ENCODE assay signal across 10 cellular contexts in genomic region chr9:127446720-127447415, GRCh38. TPM values are rescaled to one million over a fixed set of nuclear protein-coding genes. Genes with fewer than 3 reads are reported as not detected.
A peak's percentile ranks its signal among the peaks of the same experiment; 100 is the strongest.
DNase-seq lines count a peak whose midpoint lies in the region; ATAC-seq and TF ChIP-seq lines count a peak whose summit lies in the region.
"Had no signal": no experiment of that assay in that cellular context is flagged by ENCODE, and none has a peak within 500 bp of the region (broad histone marks: within the 10 kb centered on the region; RNA-seq: fewer than 3 reads in every experiment).

No MANE protein-coding gene starts in this region.

- H3K4me1 ChIP-seq in Caco-2, result peaks cover 9% of the 10 kb centered on the region; the same call in 1 of the 2 replicates
- H3K4me1 ChIP-seq in H9 (ENCODE audit: insufficient read depth, low read length), result no peaks in the 10 kb centered on the region

- H3K9me3 ChIP-seq in Caco-2 (peaks cover 7% of the 10 kb centered on the region; the same call in 1 of the 2 replicates), H9 (ENCODE audit: control insufficient read depth, low read depth, low read length) (no peaks in the 10 kb centered on the region)

- no peak overlapping the region for H3K4me3 ChIP-seq in Caco-2 (ENCODE audit: low read depth, low read length)

- TF ChIP-seq CTCF in Caco-2 (IDR thresholded peaks at IDR 0.05; ENCODE audit: insufficient read depth in 1 of 2, low read depth in 1 of 2, low read length in 1 of 2, severe bottlenecking in 1 of 2, unreplicated experiment in 1 of 2), result no peak
- TF ChIP-seq CTCF in H9 (conservative IDR thresholded peaks at IDR 0.05), result no peak
- no peak for TF ChIP-seq CTCF in WTC11 (IDR thresholded peaks at IDR 0.05)

- no peak for DNase-seq in Caco-2
- no peak for DNase-seq in H9
- DNase-seq in WTC11 (ENCODE audit: low spot score), result no peak
- DNase-seq in naive B cell, result no peak
- DNase-seq in amniotic stem cell (lab: John Stamatoyannopoulos, UW), result no peak
- DNase-seq in medulla oblongata (ENCODE audit: extremely low spot score), result no peak
- DNase-seq: foreskin melanocyte, NCI-H2107, retina had no signal

- H2AFZ ChIP-seq in H9 (ENCODE audit: low read length), result no peak overlapping the region

- no peak overlapping the region for H3K4ac ChIP-seq in H9 (ENCODE audit: low read depth, low read length)

- no peak overlapping the region for H2BK120ac ChIP-seq in H9 (ENCODE audit: low read depth, low read length, poor library complexity, severe bottlenecking)

- H2BK20ac ChIP-seq in H9 (ENCODE audit: low read depth, low read length, poor library complexity, severe bottlenecking), result no peak overlapping the region

- peak overlapping the region; percentile 4 for H3K27ac ChIP-seq in H9 (ENCODE audit: insufficient read length, low read depth, low read length)

- no peak overlapping the region for H2BK12ac ChIP-seq in H9 (ENCODE audit: insufficient read length, low read depth, low read length)

- no peaks in the 10 kb centered on the region for H3K79me1 ChIP-seq in H9 (ENCODE audit: insufficient read depth, low read depth, low read length, poor library complexity, severe bottlenecking)

- peaks cover 10% of the 10 kb centered on the region for H3K36me3 ChIP-seq in Caco-2 (ENCODE audit: control insufficient read depth, insufficient read depth, low read length)

- peaks cover 3% of the 10 kb centered on the region for H3K27me3 Mint-ChIP-seq in Caco-2 (ENCODE audit: insufficient read depth, unreplicated experiment)
- H3K27me3 Mint-ChIP-seq in H9 (ENCODE audit: low read depth), result peaks cover 2% of the 10 kb centered on the region
- H3K27me3 Mint-ChIP-seq in WTC11 (ENCODE audit: low read depth), result no peaks in the 10 kb centered on the region
- H3K27me3 Mint-ChIP-seq in naive B cell, result no peaks in the 10 kb centered on the region

- H3K9ac ChIP-seq in H9 (ENCODE audit: extremely low read depth, insufficient read length, low read length), result no peak overlapping the region

- H4K8ac ChIP-seq in H9 (replicated peaks; ENCODE audit: insufficient read length, low read depth, low read length), result no peak overlapping the region

- H2BK15ac ChIP-seq in H9 (ENCODE audit: low read depth, low read length), result no peak overlapping the region

- H3K56ac ChIP-seq in H9 (ENCODE audit: insufficient read length, low read depth, low read length), result no peak overlapping the region

- H3K9me3 Mint-ChIP-seq in Caco-2 (ENCODE audit: unreplicated experiment), result no peaks in the 10 kb centered on the region
- peaks cover 0 to 4% of the 10 kb centered on the region in 2 experiments; a peak in 4 of 5 replicates for H3K9me3 Mint-ChIP-seq in H9
- no peaks in the 10 kb centered on the region for H3K9me3 Mint-ChIP-seq in WTC11
- H3K9me3 Mint-ChIP-seq in naive B cell, result no peaks in the 10 kb centered on the region

- H3K4me3 Mint-ChIP-seq in Caco-2 (ENCODE audit: unreplicated experiment) (peak overlapping the region; percentile 95), H9 (no peak overlapping the region; a peak in 1 of 5 replicates), WTC11 (no peak overlapping the region), naive B cell (peak overlapping the region in 2 of 8 donors; percentile 6 to 74)

- no peak overlapping the region for H4K91ac ChIP-seq in H9 (ENCODE audit: insufficient read length, low read depth, low read length)

- H3K27ac Mint-ChIP-seq in Caco-2 (ENCODE audit: unreplicated experiment), result peak overlapping the region; percentile 98
- H3K27ac Mint-ChIP-seq in H9, result peak overlapping the region in 2 of 3 experiments; percentile 87 to 99; a peak in 3 of 7 replicates
- H3K27ac Mint-ChIP-seq in WTC11, result peak overlapping the region; percentile 99
- peak overlapping the region in 5 of 6 donors; percentile 38 to 73 (median 59) for H3K27ac Mint-ChIP-seq in naive B cell

- no peak overlapping the region for H3K4me2 ChIP-seq in H9 (ENCODE audit: insufficient read depth, insufficient read length, low read length)

- H2BK5ac ChIP-seq in H9 (ENCODE audit: insufficient read length, low read length), result no peak overlapping the region

- H3K23ac ChIP-seq in H9 (ENCODE audit: insufficient read length, low read depth, low read length), result no peak overlapping the region

- H3K14ac ChIP-seq in H9 (ENCODE audit: insufficient read depth, low read length), result no peak overlapping the region

- peaks cover 12% of the 10 kb centered on the region for H3K4me1 Mint-ChIP-seq in Caco-2 (ENCODE audit: low read depth, unreplicated experiment)
- H3K4me1 Mint-ChIP-seq in H9, result peaks cover 21 to 24% of the 10 kb centered on the region in 2 experiments
- H3K4me1 Mint-ChIP-seq in WTC11, result peaks cover 27% of the 10 kb centered on the region
- peaks cover 16 to 44% (median 31%) of the 10 kb centered on the region in 3 donors for H3K4me1 Mint-ChIP-seq in naive B cell

- peaks cover 20% of the 10 kb centered on the region; the same call in 1 of the 2 replicates for H3K79me2 ChIP-seq in H9 (ENCODE audit: insufficient read depth, low read length)

- H2AK5ac ChIP-seq in H9 (ENCODE audit: insufficient read length, low read length), result no peak overlapping the region

- H4K20me1 ChIP-seq in H9 (ENCODE audit: control insufficient read depth, insufficient read depth, insufficient read length), result no peaks in the 10 kb centered on the region

- peaks cover 12% of the 10 kb centered on the region for H3K23me2 ChIP-seq in H9 (ENCODE audit: insufficient read length, low read depth, low read length, poor library complexity, severe bottlenecking)

- WGBS in H9 (ENCODE audit: extremely low coverage, insufficient read length, low lambda C conversion rate), result no CpG with 5 or more reads among the region's 7 CpGs

- CTCF ChIA-PET in Caco-2 (lab: Charles Lee), result interaction anchor here (1.4 kb wide), 1 partner anchor 22 kb away, joined by 3 read pairs; the partner anchor contains the start of gene ZNF79
- CTCF ChIA-PET in WTC11 (lab: Charles Lee), result interaction anchor here (0.5 to 1.7 kb wide), 4 partner anchors 9 to 671 kb away, joined by 3 to 4 read pairs (median 4); partner anchors contain the start of gene SLC2A8

- H3K27me3 ChIP-seq in Caco-2 (replicated peaks; ENCODE audit: control insufficient read depth, insufficient read depth, low read length) (no peaks in the 10 kb centered on the region), H9 (ENCODE audit: insufficient read depth, low read length) (no peaks in the 10 kb centered on the region)

- no peak overlapping the region for H4K5ac ChIP-seq in H9 (ENCODE audit: insufficient read length, low read depth, low read length)

- H3K18ac ChIP-seq in H9 (ENCODE audit: insufficient read length, low read depth, low read length), result no peak overlapping the region

- no peak overlapping the region for H3T11ph ChIP-seq in H9 (ENCODE audit: low read length)

- intact Hi-C loops in Caco-2 (cut with micrococcal nuclease; ENCODE audit: unreplicated experiment), result no loop called here

- no peak for ATAC-seq in WTC11
- ATAC-seq in naive B cell (ENCODE audit: low read depth in 2 of 2), result no peak
- no peak for ATAC-seq in HG02571 (IDR thresholded peaks at IDR 0.05; ENCODE audit: unreplicated experiment)

- peaks cover 100% of the 10 kb centered on the region for H3K36me3 Mint-ChIP-seq in Caco-2 (ENCODE audit: insufficient read depth, unreplicated experiment)
- H3K36me3 Mint-ChIP-seq in H9 (ENCODE audit: insufficient read depth in 1 of 3, low read depth in 3 of 3), result peaks cover 71 to 88% (median 79%) of the 10 kb centered on the region in 3 experiments
- peaks cover 87% of the 10 kb centered on the region for H3K36me3 Mint-ChIP-seq in WTC11
- peaks cover 22% of the 10 kb centered on the region in 2 donors for H3K36me3 Mint-ChIP-seq in naive B cell

- no TSS peak for BruUV-seq in Caco-2 (replicated peaks; lab: Mats Ljungman, UMichigan)

- POLR2A ChIA-PET in Caco-2 (lab: Charles Lee), result interaction anchor here (0.6 kb wide), 1 partner anchor 53 kb away, joined by 6 read pairs; no protein-coding TSS in a partner anchor
- POLR2A ChIA-PET in WTC11 (lab: Charles Lee), result interaction anchor here (0.9 kb wide), 1 partner anchor 23 kb away, joined by 3 read pairs; the partner anchor contains the start of gene ZNF79

TF ChIP-seq in WTC11, 78 proteins besides CTCF, POLR2A, EP300 and RAD21 (continues in another document):
- TF ChIP-seq NR1H2 (CRISPR knock-in tag; IDR thresholded peaks at IDR 0.05), result no peak
- no peak for TF ChIP-seq NFE2L1 (CRISPR knock-in tag; IDR thresholded peaks at IDR 0.05)
- no peak for TF ChIP-seq ZNF232 (CRISPR knock-in tag; IDR thresholded peaks at IDR 0.05)
- no peak for TF ChIP-seq GRHL2 (CRISPR knock-in tag; IDR thresholded peaks at IDR 0.05; ENCODE audit: insufficient replicate concordance, severe bottlenecking)
- no peak for TF ChIP-seq ZNF416 (CRISPR knock-in tag; IDR thresholded peaks at IDR 0.05)
- 0 out of 2 replicates have a peak, but pooled peaks have one; percentile 14 for TF ChIP-seq HMGXB4 (CRISPR knock-in tag; IDR thresholded peaks at IDR 0.05)
- TF ChIP-seq TEAD1 (CRISPR knock-in tag; IDR thresholded peaks at IDR 0.05), result no peak
- TF ChIP-seq NFATC4 (CRISPR knock-in tag; IDR thresholded peaks at IDR 0.05), result peak; percentile 20

RNA-seq across cellular contexts. Expression of gene RPL12, which starts 4.3 kb away (rescaled TPM):
- total RNA-seq in Caco-2 (2022), result 1,592 and 1,641 TPM in 2 replicates
- total RNA-seq in H9 (2021), result 1,710 and 1,711 TPM in 2 replicates
- 1,902 to 2,162 TPM (median 2,101 TPM) in 3 replicates for total RNA-seq in WTC11 (2021)
- 1,000 to 10,000 TPM; 1,582 to 1,976 (median 1,881) TPM for polyA plus RNA-seq in naive B cell (ENCODE audit: low read depth in 6 of 6)

RNA-seq across cellular contexts. Expression of gene LRSAM1, which starts 4.4 kb away (rescaled TPM):
- 25.8 and 26.2 TPM in 2 replicates for total RNA-seq in Caco-2 (2022)
- total RNA-seq in H9 (2021), result 15.0 and 16.2 TPM in 2 replicates
- 24.6 to 32.4 TPM (median 28.8 TPM) in 3 replicates for total RNA-seq in WTC11 (2021)
- polyA plus RNA-seq in naive B cell (ENCODE audit: low read depth in 6 of 6), result 1 to 10 TPM; 4.9 to 9.2 (median 7.0) TPM

RNA-seq across cellular contexts. Expression of gene ZNF79, which starts 22.7 kb away (rescaled TPM):
- total RNA-seq in Caco-2 (2022) (9.2 and 9.3 TPM in 2 replicates), H9 (2021) (11.5 TPM in 2 replicates), WTC11 (2021) (7.6 to 9.0 TPM (median 7.7 TPM) in 3 replicates)
- polyA plus RNA-seq in naive B cell (ENCODE audit: low read depth in 6 of 6), result 1 to 10 TPM in 5 of 6 donors, not detected in 1; 5.8 to 8.8 (median 6.2) TPM

RNA-seq across cellular contexts. Expression of gene SLC2A8, which starts 49.9 kb away (rescaled TPM):
- 141 and 144 TPM in 2 replicates for total RNA-seq in Caco-2 (2022)
- total RNA-seq in H9 (2021), result 38.3 and 38.4 TPM in 2 replicates
- 30.2 to 37.4 TPM (median 33.9 TPM) in 3 replicates for total RNA-seq in WTC11 (2021)
- polyA plus RNA-seq in naive B cell (ENCODE audit: low read depth in 6 of 6), result 10 to 100 TPM in 1 of 6 donors, 1 to 10 TPM in 5; 6.0 to 14.3 (median 8.5) TPM
